In the genomic region with DNA sequence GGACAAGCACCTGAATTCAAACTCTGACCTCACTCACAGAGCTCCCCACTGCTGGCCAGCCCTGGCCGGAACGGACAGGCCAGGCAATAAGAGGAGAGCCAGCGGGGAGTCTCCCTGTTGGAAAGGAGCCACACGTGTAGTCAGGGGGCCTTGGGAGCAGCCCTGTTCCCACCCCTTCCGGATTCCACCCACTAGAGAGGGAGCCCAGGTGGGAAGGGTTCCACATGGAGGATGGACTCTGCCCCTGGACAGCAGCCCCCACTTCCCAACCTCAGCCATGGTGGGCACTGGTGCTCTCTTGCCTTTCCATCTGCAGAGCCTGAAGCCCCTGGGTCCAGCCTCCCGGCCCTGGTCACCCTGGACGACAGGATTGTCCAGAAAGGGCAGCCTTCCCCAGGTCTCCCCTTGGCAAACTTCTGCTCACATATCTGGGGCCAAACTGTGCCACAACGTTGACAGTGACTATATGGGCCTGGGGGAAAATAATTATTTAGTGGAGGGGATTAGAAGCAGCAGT, we compare ENCODE assay signal across 18 cellular contexts. TPM values are rescaled to one million over a fixed set of nuclear protein-coding genes. Genes with fewer than 3 reads are reported as not detected.
DNase-seq lines count a peak whose midpoint lies in the region; ATAC-seq and TF ChIP-seq lines count a peak whose summit lies in the region.
"Had no signal": no experiment of that assay in that cellular context is flagged by ENCODE, and none has a peak within 500 bp of the region (broad histone marks: within the 10 kb centered on the region; RNA-seq: fewer than 3 reads in every experiment).

No MANE protein-coding gene starts in this region.

- no peaks in the 10 kb centered on the region for H3K9me3 Mint-ChIP-seq in endodermal cell
- H3K9me3 Mint-ChIP-seq: H9 had no signal

- H3K9ac ChIP-seq in endodermal cell (ENCODE audit: extremely low read depth, low read length, poor library complexity, severe bottlenecking), result no peak overlapping the region
- H3K9ac ChIP-seq: KMS-11 had no signal

- 80 to 81% methylated on average over 5 to 8 of the region's 8 CpGs for WGBS in endodermal cell (ENCODE audit: insufficient coverage in 1 of 2, insufficient read length in 1 of 2), 2 experiments
- WGBS in sigmoid colon, 2 donors, result 53 to 77% methylated on average over 8 of the region's 8 CpGs

- H3K36me3 Mint-ChIP-seq in endodermal cell (ENCODE audit: low read depth), result no peaks in the 10 kb centered on the region

- no peak overlapping the region for H3K27ac Mint-ChIP-seq in endodermal cell

- TF ChIP-seq CTCF in RWPE2 (IDR thresholded peaks at IDR 0.05; ENCODE audit: poor library complexity, severe bottlenecking) (no peak), endodermal cell (conservative IDR thresholded peaks at IDR 0.05) (no peak), sigmoid colon (IDR thresholded peaks at IDR 0.05) (no peak)

- H3K4me3 ChIP-seq in RWPE2 (ENCODE audit: severe bottlenecking) (no peak overlapping the region), endodermal cell (ENCODE audit: low read length) (no peak overlapping the region), sigmoid colon (no peak overlapping the region)

- DNase-seq in RWPE2 (ENCODE audit: low spot score) (peak; percentile 24), endodermal cell (peak; percentile 28), mucosa of gallbladder (ENCODE audit: low spot score) (peak; percentile 44), sigmoid colon (peak; percentile 52), erythroblast (lab: John Stamatoyannopoulos, UW) (no peak)
- DNase-seq in stimulated activated naive CD4-positive, alpha-beta T cell treated with Interleukin-2 at 50 U/mL for 16 hours (lab: John Stamatoyannopoulos, UW), result no peak
- DNase-seq: DMS79, H9, MV-4-11, NCI-H1694 treated with DMSO at 0.1 percent for 48 hours, NCI-H510A treated with DMSO at 0.1 percent for 48 hours, NCI-H774, OCI-M1, SIG-M5 had no signal

- intact Hi-C loops in sigmoid colon (cut with DNase I), result no loop called here

- H3K27ac ChIP-seq in RWPE2 (ENCODE audit: poor library complexity, severe bottlenecking), result no peak overlapping the region
- H3K27ac ChIP-seq in endodermal cell (ENCODE audit: low read depth, low read length), result no peak overlapping the region
- no peak overlapping the region for H3K27ac ChIP-seq in sigmoid colon
- H3K27ac ChIP-seq: C4-2B, KMS-11 had no signal

- peaks cover 12% of the 10 kb centered on the region for H3K27me3 Mint-ChIP-seq in endodermal cell (ENCODE audit: insufficient read depth)

- no peaks in the 10 kb centered on the region for H3K9me3 ChIP-seq in RWPE2 (ENCODE audit: severe bottlenecking)
- no peaks in the 10 kb centered on the region for H3K9me3 ChIP-seq in endodermal cell (ENCODE audit: control insufficient read depth, low read length)
- H3K9me3 ChIP-seq in sigmoid colon, result no peaks in the 10 kb centered on the region

- ATAC-seq in RWPE2 (ENCODE audit: low read depth) (no peak), HG02870 (IDR thresholded peaks at IDR 0.05; ENCODE audit: unreplicated experiment) (no peak)

- H3K36me3 ChIP-seq in RWPE2 (ENCODE audit: low read depth) (no peaks in the 10 kb centered on the region), endodermal cell (ENCODE audit: control insufficient read depth, insufficient read depth, low read length) (no peaks in the 10 kb centered on the region), sigmoid colon (no peaks in the 10 kb centered on the region)

- no peaks in the 10 kb centered on the region for H3K4me1 ChIP-seq in RWPE2 (ENCODE audit: insufficient read depth, poor library complexity, severe bottlenecking)
- no peaks in the 10 kb centered on the region for H3K4me1 ChIP-seq in endodermal cell (ENCODE audit: control insufficient read depth, insufficient read depth, low read length)
- no peaks in the 10 kb centered on the region for H3K4me1 ChIP-seq in sigmoid colon

- H3K4me1 Mint-ChIP-seq in endodermal cell, result no peaks in the 10 kb centered on the region

- H3K4me3 Mint-ChIP-seq in endodermal cell, result no peak overlapping the region
- H3K4me3 Mint-ChIP-seq: H9 had no signal

- no peak for TF ChIP-seq EP300 in sigmoid colon (IDR thresholded peaks at IDR 0.05)

- TF ChIP-seq POLR2A in sigmoid colon (IDR thresholded peaks at IDR 0.05) (no peak), erythroblast (IDR thresholded peaks at IDR 0.05; ENCODE audit: low read length) (no peak)

- peaks cover 20% of the 10 kb centered on the region for H3K27me3 ChIP-seq in RWPE2 (ENCODE audit: insufficient read depth, poor library complexity, severe bottlenecking)
- H3K27me3 ChIP-seq in endodermal cell (ENCODE audit: control insufficient read depth, insufficient read depth, low read length, poor library complexity, severe bottlenecking), result no peaks in the 10 kb centered on the region
- peaks cover 0 to 15% (median 0%) of the 10 kb centered on the region in 3 donors for H3K27me3 ChIP-seq in sigmoid colon

RNA-seq across cellular contexts. Expression of a gene that starts 7.5 kb away (rescaled TPM):
- not detected for total RNA-seq in endodermal cell
- 0.28 TPM for polyA plus RNA-seq in endodermal cell (2013, experiment 1 of 2)
- not detected for polyA plus RNA-seq in endodermal cell (2013, experiment 2 of 2)
- not detected for total RNA-seq in mucosa of gallbladder
- total RNA-seq in sigmoid colon, result under 1 TPM in 1 of 4 donors, not detected in 3; 0.36 TPM
- 10 to 100 TPM in 1 of 3 donors, 1 to 10 TPM in 1, under 1 TPM in 1; 0.60 to 67.3 (median 9.0) TPM for polyA plus RNA-seq in sigmoid colon
- total RNA-seq: H9, HT-29 had no signal

RNA-seq across cellular contexts. Expression of a gene that starts 32.2 kb away (rescaled TPM):
- 1 to 10 TPM; 4.1 to 5.4 TPM for total RNA-seq in endodermal cell
- 2.2 TPM for polyA plus RNA-seq in endodermal cell (2013, experiment 1 of 2)
- polyA plus RNA-seq in endodermal cell (2013, experiment 2 of 2), result 3.0 TPM
- total RNA-seq in mucosa of gallbladder, result 1.8 TPM
- 1 to 10 TPM in 1 of 4 donors, under 1 TPM in 1, not detected in 2; 0.71 to 3.1 TPM for total RNA-seq in sigmoid colon
- polyA plus RNA-seq in sigmoid colon, result 10 to 100 TPM; 13.5 to 81.6 (median 17.4) TPM

Comparison
In these comparisons a context has a peak if more than half of its experiments do, and no peak if none do; other contexts are left out.
1. DNase-seq: peak in RWPE2 (single experiment), endodermal cell (single experiment), mucosa of gallbladder (single experiment) and sigmoid colon (single experiment); none in erythroblast (0 of 2) and stimulated activated naive CD4-positive, alpha-beta T cell treated with Interleukin-2 at 50 U/mL for 16 hours (single experiment).